ENCODE assay signal across 10 cellular contexts in genomic region chr19:6531956-6532243, GRCh38. TPM values are rescaled to one million over a fixed set of nuclear protein-coding genes. Genes with fewer than 3 reads are reported as not detected.
DNase-seq lines count a peak whose midpoint lies in the region; ATAC-seq and TF ChIP-seq lines count a peak whose summit lies in the region.
"Had no signal": no experiment of that assay in that cellular context is flagged by ENCODE, and none has a peak within 500 bp of the region (broad histone marks: within the 10 kb centered on the region; RNA-seq: fewer than 3 reads in every experiment).

No MANE protein-coding gene starts in this region.

- H3K4me2 ChIP-seq in H9 (ENCODE audit: insufficient read depth, insufficient read length, low read length): peak overlapping the region; percentile 81

- H2BK120ac ChIP-seq in H9 (ENCODE audit: low read depth, low read length, poor library complexity, severe bottlenecking): no peak overlapping the region

- H3K9ac ChIP-seq in H9 (ENCODE audit: extremely low read depth, insufficient read length, low read length): no peak overlapping the region

- no peak overlapping the region for H3K18ac ChIP-seq in H9 (ENCODE audit: insufficient read length, low read depth, low read length)

- H3K27me3 ChIP-seq in ACC112 (ENCODE audit: insufficient read depth, low read length): peaks cover 17% of the 10 kb centered on the region; the same call in 1 of the 2 replicates
- H3K27me3 ChIP-seq in H9 (ENCODE audit: insufficient read depth, low read length): peaks cover 13% of the 10 kb centered on the region; the same call in 1 of the 2 replicates
- no peaks in the 10 kb centered on the region for H3K27me3 ChIP-seq in lung (ENCODE audit: control insufficient read depth, insufficient read depth)

- H4K91ac ChIP-seq in H9 (ENCODE audit: insufficient read length, low read depth, low read length): no peak overlapping the region

- H3K36me3 ChIP-seq in ACC112 (ENCODE audit: insufficient read depth, low read length) (no peaks in the 10 kb centered on the region), lung (ENCODE audit: control insufficient read depth in 2 of 2, insufficient read depth in 2 of 2, low read length in 2 of 2) (peaks cover 0 to 6% of the 10 kb centered on the region in 2 donors)

- H3K27ac Mint-ChIP-seq in H9: 0 out of 7 replicates have a peak overlapping the region, but pooled peaks of 1 of the 3 experiments have one; percentile 5
- peak overlapping the region; percentile 12 for H3K27ac Mint-ChIP-seq in activated T-helper 2 cell treated with anti-CD3 and anti-CD28 coated beads, Interferon-gamma antibody, Interleukin-2, Interleukin-4, amounts not matched to agents 10 μg/mL and 5 μg/mL and 100 μg/mL, durations not matched to agents 14 hours and 24 hours and 36 hours

- no peak overlapping the region for H3K27ac ChIP-seq in ACC112 (ENCODE audit: low read depth, low read length)
- H3K27ac ChIP-seq in H9 (ENCODE audit: insufficient read length, low read depth, low read length): no peak overlapping the region
- H3K27ac ChIP-seq in lung (ENCODE audit: low read depth in 1 of 2, low read length in 1 of 2): no peak overlapping the region

- H3K4me1 Mint-ChIP-seq in H9: peaks cover 32 to 38% of the 10 kb centered on the region in 2 experiments
- peaks cover 36% of the 10 kb centered on the region for H3K4me1 Mint-ChIP-seq in activated T-helper 2 cell treated with anti-CD3 and anti-CD28 coated beads, Interferon-gamma antibody, Interleukin-2, Interleukin-4, amounts not matched to agents 10 μg/mL and 5 μg/mL and 100 μg/mL, durations not matched to agents 14 hours and 24 hours and 36 hours (ENCODE audit: low read depth)

- intact Hi-C loops in activated T-helper 2 cell treated with anti-CD3 and anti-CD28 coated beads, Interferon-gamma antibody, Interleukin-2, Interleukin-4, amounts not matched to agents 10 μg/mL and 5 μg/mL and 100 μg/mL, durations not matched to agents 14 hours and 24 hours and 36 hours (cut with micrococcal nuclease): loop anchor here (2.0 to 5.0 kb wide), 2 partner anchors 15 to 60 kb away; partner anchors contain the start of gene CD70
- intact Hi-C loops in posterior cingulate gyrus (cut with DNase I): no loop called here

- peaks cover 8% of the 10 kb centered on the region for H3K4me1 ChIP-seq in ACC112 (ENCODE audit: control insufficient read depth, insufficient read depth, low read length, unreplicated experiment)
- peaks cover 6% of the 10 kb centered on the region; the same call in 1 of the 2 replicates for H3K4me1 ChIP-seq in H9 (ENCODE audit: insufficient read depth, low read length)
- peaks cover 0 to 4% of the 10 kb centered on the region in 2 donors for H3K4me1 ChIP-seq in lung (ENCODE audit: control insufficient read depth in 2 of 2, insufficient read depth in 2 of 2, low read length in 2 of 2)

- H2BK20ac ChIP-seq in H9 (ENCODE audit: low read depth, low read length, poor library complexity, severe bottlenecking): no peak overlapping the region

- H2BK5ac ChIP-seq in H9 (ENCODE audit: insufficient read length, low read length): no peak overlapping the region

- DNase-seq in H9 (no peak), lung (ENCODE audit: low spot score) (no peak), cerebellar nuclear complex (lab: John Stamatoyannopoulos, UW) (no peak), posterior cingulate gyrus (no peak), amniotic stem cell (lab: John Stamatoyannopoulos, UW) (no peak)
- no peak for DNase-seq in activated T-helper 2 cell treated with anti-CD3 and anti-CD28 coated beads, Interferon-gamma antibody, Interleukin-2, Interleukin-4, amounts not matched to agents 10 μg/mL and 5 μg/mL and 100 μg/mL, durations not matched to agents 14 hours and 24 hours and 36 hours (ENCODE audit: low spot score)
- DNase-seq: activated effector memory CD4-positive, alpha-beta T cell treated with anti-CD3 and anti-CD28 coated beads, Interleukin-2, amount 50 U/mL, for 16 hours; head of caudate nucleus had no signal

- no peak overlapping the region for H4K5ac ChIP-seq in H9 (ENCODE audit: insufficient read length, low read depth, low read length)

- no peak overlapping the region for H3K14ac ChIP-seq in H9 (ENCODE audit: insufficient read depth, low read length)

- peak overlapping the region; percentile 70 to 78 for H3K4me3 Mint-ChIP-seq in H9
- H3K4me3 Mint-ChIP-seq in activated T-helper 2 cell treated with anti-CD3 and anti-CD28 coated beads, Interferon-gamma antibody, Interleukin-2, Interleukin-4, amounts not matched to agents 10 μg/mL and 5 μg/mL and 100 μg/mL, durations not matched to agents 14 hours and 24 hours and 36 hours (ENCODE audit: low read depth): peak overlapping the region; percentile 70

- no peak overlapping the region for H2BK15ac ChIP-seq in H9 (ENCODE audit: low read depth, low read length)

- H3K4ac ChIP-seq in H9 (ENCODE audit: low read depth, low read length): no peak overlapping the region

- no peaks in the 10 kb centered on the region for H4K20me1 ChIP-seq in H9 (ENCODE audit: control insufficient read depth, insufficient read depth, insufficient read length)

- H3T11ph ChIP-seq in H9 (ENCODE audit: low read length): no peak overlapping the region

- no peak for TF ChIP-seq CTCF in H9 (conservative IDR thresholded peaks at IDR 0.05)
- no peak for TF ChIP-seq CTCF in lung (IDR thresholded peaks at IDR 0.05; ENCODE audit: control extremely low read depth, extremely low read depth)

- WGBS in H9 (ENCODE audit: extremely low coverage, insufficient read length, low lambda C conversion rate): no CpG with 5 or more reads among the region's 5 CpGs
- WGBS in lung, 2 donors: 34 to 41% methylated on average over 5 of the region's 5 CpGs

- no peak overlapping the region for H2AFZ ChIP-seq in ACC112 (ENCODE audit: low read length, unreplicated experiment)
- H2AFZ ChIP-seq in H9 (ENCODE audit: low read length): no peak overlapping the region

- H3K9me3 ChIP-seq in H9 (ENCODE audit: control insufficient read depth, low read depth, low read length): no peaks in the 10 kb centered on the region
- peaks cover 0 to 3% of the 10 kb centered on the region in 2 donors for H3K9me3 ChIP-seq in lung (ENCODE audit: control insufficient read depth in 2 of 2, insufficient read depth in 1 of 2, low read length in 1 of 2)

- no peak overlapping the region for H2BK12ac ChIP-seq in H9 (ENCODE audit: insufficient read length, low read depth, low read length)

- H3K23me2 ChIP-seq in H9 (ENCODE audit: insufficient read length, low read depth, low read length, poor library complexity, severe bottlenecking): peaks cover 22% of the 10 kb centered on the region

- H3K79me2 ChIP-seq in ACC112 (ENCODE audit: control insufficient read depth, insufficient read depth, low read length, unreplicated experiment): no peaks in the 10 kb centered on the region
- no peaks in the 10 kb centered on the region for H3K79me2 ChIP-seq in H9 (ENCODE audit: insufficient read depth, low read length)

- peaks cover under 1 to 10% (median 8%) of the 10 kb centered on the region in 3 experiments; a peak in 6 of 7 replicates for H3K36me3 Mint-ChIP-seq in H9 (ENCODE audit: insufficient read depth in 1 of 3, low read depth in 3 of 3)
- peaks cover 11% of the 10 kb centered on the region for H3K36me3 Mint-ChIP-seq in activated T-helper 2 cell treated with anti-CD3 and anti-CD28 coated beads, Interferon-gamma antibody, Interleukin-2, Interleukin-4, amounts not matched to agents 10 μg/mL and 5 μg/mL and 100 μg/mL, durations not matched to agents 14 hours and 24 hours and 36 hours (ENCODE audit: low read depth)

- H3K4me3 ChIP-seq in ACC112 (ENCODE audit: low read depth, low read length) (peak overlapping the region; percentile 80; the same call in 1 of the 2 replicates), lung (peak overlapping the region; percentile 51)

- H3K27me3 Mint-ChIP-seq in H9 (ENCODE audit: low read depth): peaks cover 72% of the 10 kb centered on the region
- peaks cover 27% of the 10 kb centered on the region for H3K27me3 Mint-ChIP-seq in activated T-helper 2 cell treated with anti-CD3 and anti-CD28 coated beads, Interferon-gamma antibody, Interleukin-2, Interleukin-4, amounts not matched to agents 10 μg/mL and 5 μg/mL and 100 μg/mL, durations not matched to agents 14 hours and 24 hours and 36 hours (ENCODE audit: low read depth)

- no peak overlapping the region for H3K23ac ChIP-seq in H9 (ENCODE audit: insufficient read length, low read depth, low read length)

- no peak overlapping the region for H3K56ac ChIP-seq in H9 (ENCODE audit: insufficient read length, low read depth, low read length)

- ATAC-seq in lung (ENCODE audit: insufficient read depth, low FRiP score) (no peak), GM21717 (IDR thresholded peaks at IDR 0.05; ENCODE audit: unreplicated experiment) (no peak)

- H2AK5ac ChIP-seq in H9 (ENCODE audit: insufficient read length, low read length): no peak overlapping the region

- no peak overlapping the region for H4K8ac ChIP-seq in H9 (replicated peaks; ENCODE audit: insufficient read length, low read depth, low read length)

- no peaks in the 10 kb centered on the region for H3K79me1 ChIP-seq in H9 (ENCODE audit: insufficient read depth, low read depth, low read length, poor library complexity, severe bottlenecking)

- peaks cover 3 to 14% of the 10 kb centered on the region in 2 experiments for H3K9me3 Mint-ChIP-seq in H9
- peaks cover 6% of the 10 kb centered on the region for H3K9me3 Mint-ChIP-seq in activated T-helper 2 cell treated with anti-CD3 and anti-CD28 coated beads, Interferon-gamma antibody, Interleukin-2, Interleukin-4, amounts not matched to agents 10 μg/mL and 5 μg/mL and 100 μg/mL, durations not matched to agents 14 hours and 24 hours and 36 hours

RNA-seq across cellular contexts. Expression of gene TNFSF9, which starts 1.1 kb away (rescaled TPM):
- 1.9 and 2.1 TPM in 2 replicates for total RNA-seq in H9 (2021)
- total RNA-seq in activated T-helper 2 cell treated with anti-CD3 and anti-CD28 coated beads, Interferon-gamma antibody, Interleukin-2, Interleukin-4, amounts not matched to agents 10 μg/mL and 5 μg/mL and 100 μg/mL, durations not matched to agents 14 hours and 24 hours and 36 hours: 6.9 and 7.4 TPM in 2 replicates
- total RNA-seq in lung: 10 to 100 TPM in 1 of 2 donors, under 1 TPM in 1; 1.00 to 10.1 TPM
- 1 to 10 TPM; 3.2 to 8.6 TPM for polyA plus RNA-seq in lung

RNA-seq across cellular contexts. Expression of gene TUBB4A, which starts 29.8 kb away (rescaled TPM):
- total RNA-seq in H9 (2021): 19.5 and 20.3 TPM in 2 replicates
- total RNA-seq in activated T-helper 2 cell treated with anti-CD3 and anti-CD28 coated beads, Interferon-gamma antibody, Interleukin-2, Interleukin-4, amounts not matched to agents 10 μg/mL and 5 μg/mL and 100 μg/mL, durations not matched to agents 14 hours and 24 hours and 36 hours: 7.9 and 11.3 TPM in 2 replicates
- 1 to 10 TPM in 1 of 2 donors, under 1 TPM in 1; 0.28 to 2.1 TPM for total RNA-seq in lung
- polyA plus RNA-seq in lung: under 1 TPM; 0.05 to 0.08 TPM

RNA-seq across cellular contexts. Expression of gene DENND1C, which starts 50.3 kb away (rescaled TPM):
- total RNA-seq in H9 (2021): 2.4 TPM in 2 replicates
- total RNA-seq in activated T-helper 2 cell treated with anti-CD3 and anti-CD28 coated beads, Interferon-gamma antibody, Interleukin-2, Interleukin-4, amounts not matched to agents 10 μg/mL and 5 μg/mL and 100 μg/mL, durations not matched to agents 14 hours and 24 hours and 36 hours: 64.3 and 70.0 TPM in 2 replicates
- 10 to 100 TPM in 1 of 2 donors, 1 to 10 TPM in 1; 2.7 to 11.0 TPM for total RNA-seq in lung
- polyA plus RNA-seq in lung: 10 to 100 TPM in 1 of 2 donors, 1 to 10 TPM in 1; 8.0 to 10.6 TPM

RNA-seq across cellular contexts. Expression of gene CD70, which starts 59.0 kb away (rescaled TPM):
- 1.2 and 1.3 TPM in 2 replicates for total RNA-seq in H9 (2021)
- total RNA-seq in activated T-helper 2 cell treated with anti-CD3 and anti-CD28 coated beads, Interferon-gamma antibody, Interleukin-2, Interleukin-4, amounts not matched to agents 10 μg/mL and 5 μg/mL and 100 μg/mL, durations not matched to agents 14 hours and 24 hours and 36 hours: 85.5 and 88.7 TPM in 2 replicates
- under 1 TPM; 0.28 to 0.40 TPM for total RNA-seq in lung
- polyA plus RNA-seq in lung: under 1 TPM; 0.22 to 0.57 TPM
